8 cellular contexts compared by ENCODE assay signal in genomic region chr19:55160128-55160985, GRCh38. TPM values are rescaled to one million over a fixed set of nuclear protein-coding genes. Genes with fewer than 3 reads are reported as not detected.
DNase-seq lines count a peak whose midpoint lies in the region; ATAC-seq and TF ChIP-seq lines count a peak whose summit lies in the region.

No MANE protein-coding gene starts in this region.

- intact Hi-C loops in lower leg skin (cut with DNase I; ENCODE audit: low total_unique reads) = no loop called here

- no peak for ATAC-seq in HG02610 (IDR thresholded peaks at IDR 0.05; ENCODE audit: unreplicated experiment)

- H3K27ac ChIP-seq in coronary artery = no peak overlapping the region

- H3K4me3 ChIP-seq in coronary artery (peak overlapping the region; percentile 44), lower leg skin (ENCODE audit: low read depth, poor library complexity, severe bottlenecking) (no peak overlapping the region)

- WGBS in lower leg skin, 2 donors = 4 to 6% methylated on average over 27 to 31 of the region's 33 CpGs

- TF ChIP-seq CTCF in coronary artery (IDR thresholded peaks at IDR 0.05) (peak; percentile 39), lower leg skin (IDR thresholded peaks at IDR 0.05) (peak in 1 of 3 donors; percentile 39)

- DNase-seq in GM03348 (ENCODE audit: low spot score) = peak; percentile 96
- DNase-seq in HPDE6-E6E7 (ENCODE audit: extremely low spot score) = peak; percentile 95
- peak; percentile 90 for DNase-seq in NCI-H82 treated with DMSO at 0.1 percent for 48 hours (lab: John Stamatoyannopoulos, UW; ENCODE audit: unreplicated experiment)
- peak; percentile 71 to 83 for DNase-seq in activated CD4-positive, alpha-beta T cell treated with anti-CD3 and anti-CD28 coated beads, Interleukin-2, amount 50 U/mL, for 24 hours (ENCODE audit: low read depth in 1 of 2, low spot score in 1 of 2)
- no peak for DNase-seq in coronary artery (ENCODE audit: low spot score)
- peak; percentile 75 to 96 for DNase-seq in lower leg skin (ENCODE audit: low spot score in 2 of 2)
- peak; percentile 67 for DNase-seq in stimulated activated CD8-positive, alpha-beta memory T cell treated with anti-CD3 and anti-CD28 coated beads, Interleukin-12 subunit alpha, Interleukin-12 subunit beta, amount 100 ng/mL, for 24 hours (ENCODE audit: extremely low read depth)

- TF ChIP-seq POLR2A in lower leg skin (IDR thresholded peaks at IDR 0.05) = no peak

RNA-seq across cellular contexts. Expression of gene TNNI3, which starts 2.8 kb away (rescaled TPM):
- total RNA-seq in lower leg skin = 1 to 10 TPM in 2 of 4 donors, not detected in 2; 1.4 to 2.8 TPM

RNA-seq across cellular contexts. Expression of gene DNAAF3, which starts 6.1 kb away (rescaled TPM):
- total RNA-seq in lower leg skin = 10 to 100 TPM in 1 of 4 donors, 1 to 10 TPM in 1, under 1 TPM in 2; 0.71 to 10.3 (median 0.99) TPM

RNA-seq across cellular contexts. Expression of gene TNNT1, which starts 11.4 kb away (rescaled TPM):
- total RNA-seq in lower leg skin = 10 to 100 TPM; 24.0 to 56.1 (median 42.6) TPM

RNA-seq across cellular contexts. Expression of gene SYT5, which starts 19.7 kb away (rescaled TPM):
- under 1 TPM in 3 of 4 donors, not detected in 1; 0.10 to 0.65 (median 0.26) TPM for total RNA-seq in lower leg skin

RNA-seq across cellular contexts. Expression of gene PPP1R12C, which starts 42.9 kb away (rescaled TPM):
- total RNA-seq in lower leg skin = 100 to 1,000 TPM in 1 of 4 donors, 10 to 100 TPM in 3; 55.5 to 103 (median 79.4) TPM
